25 cellular contexts compared by ENCODE assay signal in the genomic region with DNA sequence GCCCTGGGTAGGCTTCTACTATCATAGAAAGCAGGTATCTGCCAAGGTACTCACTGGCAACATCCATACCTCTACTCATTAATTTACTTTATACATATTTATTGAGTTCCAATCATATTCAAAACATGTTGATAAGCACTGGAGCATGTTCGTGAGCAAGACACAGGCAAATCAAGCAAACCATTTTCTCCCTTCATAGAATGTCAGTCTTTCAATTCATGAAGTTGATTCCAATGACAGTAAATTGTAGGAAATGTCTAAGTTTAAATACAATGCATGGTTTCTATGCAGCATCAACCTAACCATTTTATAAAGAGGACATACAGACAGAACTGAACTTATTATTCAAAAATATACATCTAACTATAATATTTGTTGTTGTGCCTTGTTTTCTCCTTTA.
"Had no signal": no experiment of that assay in that cellular context is flagged by ENCODE, and none has a peak within 500 bp of the region (broad histone marks: within the 10 kb centered on the region; RNA-seq: fewer than 3 reads in every experiment).

No MANE protein-coding gene starts in this region.

- H3K9me3 Mint-ChIP-seq: endodermal cell had no signal

- H3K9me3 ChIP-seq: colonic mucosa, esophagus muscularis mucosa, esophagus squamous epithelium, gastrocnemius medialis, gastroesophageal sphincter, heart right ventricle had no signal

- H3K27me3 Mint-ChIP-seq: dendritic cell treated with granulocyte-macrophage colony-stimulating factor and Interleukin-4, amounts not matched to agents 40 ng/mL and 50 ng/mL, for 4 days; effector memory CD8-positive, alpha-beta T cell had no signal

- H3K4me3 ChIP-seq: colonic mucosa, coronary artery, dorsolateral prefrontal cortex, esophagus muscularis mucosa, esophagus squamous epithelium, gastrocnemius medialis, gastroesophageal sphincter, heart left ventricle, heart right ventricle had no signal

- H3K36me3 ChIP-seq: colonic mucosa, esophagus muscularis mucosa, esophagus squamous epithelium, gastrocnemius medialis, gastroesophageal sphincter, heart left ventricle, heart right ventricle had no signal

- H3K27ac Mint-ChIP-seq: dendritic cell treated with granulocyte-macrophage colony-stimulating factor and Interleukin-4, amounts not matched to agents 40 ng/mL and 50 ng/mL, for 4 days; effector memory CD8-positive, alpha-beta T cell; endodermal cell had no signal

- H3K27me3 ChIP-seq: colonic mucosa, esophagus muscularis mucosa, esophagus squamous epithelium, foreskin keratinocyte, gastrocnemius medialis, gastroesophageal sphincter, heart left ventricle, heart right ventricle had no signal

- H3K27ac ChIP-seq: colonic mucosa, coronary artery, dorsolateral prefrontal cortex, epithelial cell of prostate, esophagus muscularis mucosa, esophagus squamous epithelium, foreskin keratinocyte, gastrocnemius medialis, gastroesophageal sphincter, heart left ventricle, heart right ventricle had no signal

- ATAC-seq: effector memory CD8-positive, alpha-beta T cell; esophagus mucosa; foreskin keratinocyte; gastrocnemius medialis; gastroesophageal sphincter; heart left ventricle; heart right ventricle had no signal

- H3K4me3 Mint-ChIP-seq: dendritic cell treated with granulocyte-macrophage colony-stimulating factor and Interleukin-4, amounts not matched to agents 40 ng/mL and 50 ng/mL, for 4 days; effector memory CD8-positive, alpha-beta T cell; endodermal cell had no signal

- DNase-seq: colonic mucosa; cortex of kidney; dermis blood vessel endothelial cell; dorsolateral prefrontal cortex; effector CD4-positive, alpha-beta T cell; effector CD8-positive, alpha-beta T cell; effector memory CD4-positive, alpha-beta T cell; effector memory CD8-positive, alpha-beta T cell; endodermal cell; erythroblast; esophagus squamous epithelium; foreskin fibroblast; foreskin keratinocyte; foreskin melanocyte; gastrocnemius medialis; glutamatergic neuron; head of caudate nucleus; heart left ventricle; heart right ventricle had no signal
